15 cellular contexts compared by ENCODE assay signal in genomic region chr2:150063432-150063889, GRCh38.
A peak's percentile ranks its signal among the peaks of the same experiment; 100 is the strongest.
DNase-seq lines count a peak whose midpoint lies in the region; ATAC-seq and TF ChIP-seq lines count a peak whose summit lies in the region.
"Had no signal": no experiment of that assay in that cellular context is flagged by ENCODE, and none has a peak within 500 bp of the region (broad histone marks: within the 10 kb centered on the region; RNA-seq: fewer than 3 reads in every experiment).

No MANE protein-coding gene starts in this region.

- no peaks in the 10 kb centered on the region for H3K27me3 Mint-ChIP-seq in GM23338 (ENCODE audit: insufficient read depth, low read depth, poor library complexity)
- H3K27me3 Mint-ChIP-seq: CD4-positive, alpha-beta T cell had no signal

- H3F3A ChIP-seq in GM23338 (replicated peaks; ENCODE audit: low read depth) = no peaks in the 10 kb centered on the region

- no peak overlapping the region for H3K27ac Mint-ChIP-seq in GM23338
- H3K27ac Mint-ChIP-seq: CD4-positive, alpha-beta T cell had no signal

- H3K79me2 ChIP-seq in GM23338 (replicated peaks; ENCODE audit: insufficient read depth) = no peaks in the 10 kb centered on the region

- no peak for TF ChIP-seq CTCF in GM23338 (conservative IDR thresholded peaks at IDR 0.05; ENCODE audit: low read depth in 2 of 2)

- no peaks in the 10 kb centered on the region for H3K36me3 Mint-ChIP-seq in GM23338 (ENCODE audit: low read depth)

- ATAC-seq in GM23338 (peak; percentile 18; the same call in 2 of the 3 replicates), SK-N-SH treated with all-trans-retinoic acid at 6 μM for 48 hours (peak; percentile 89), GM21367 (IDR thresholded peaks at IDR 0.05; ENCODE audit: unreplicated experiment) (no peak), GM21723 (IDR thresholded peaks at IDR 0.05; ENCODE audit: unreplicated experiment) (no peak)
- ATAC-seq: gastroesophageal sphincter had no signal

- no peak overlapping the region for H3K4me3 Mint-ChIP-seq in GM23338
- H3K4me3 Mint-ChIP-seq: CD4-positive, alpha-beta T cell had no signal

- no peaks in the 10 kb centered on the region for H4K20me1 ChIP-seq in GM23338 (replicated peaks; ENCODE audit: insufficient read depth)

- no peaks in the 10 kb centered on the region for H3K36me3 ChIP-seq in GM23338 (ENCODE audit: insufficient read depth)
- no peaks in the 10 kb centered on the region for H3K36me3 ChIP-seq in effector memory CD4-positive, alpha-beta T cell (ENCODE audit: control insufficient read depth, insufficient read depth, low read length)
- H3K36me3 ChIP-seq: gastroesophageal sphincter, suprapubic skin had no signal

- no peaks in the 10 kb centered on the region for H3K9me3 ChIP-seq in effector memory CD4-positive, alpha-beta T cell (ENCODE audit: control insufficient read depth, low read length)
- H3K9me3 ChIP-seq: gastroesophageal sphincter, suprapubic skin had no signal

- H3K9me3 Mint-ChIP-seq in GM23338 = no peaks in the 10 kb centered on the region

- H3K27me3 ChIP-seq in GM23338 (ENCODE audit: insufficient read depth) = no peaks in the 10 kb centered on the region
- H3K27me3 ChIP-seq in effector memory CD4-positive, alpha-beta T cell (replicated peaks; ENCODE audit: control insufficient read depth, insufficient read depth, low read length, poor library complexity, severe bottlenecking) = no peaks in the 10 kb centered on the region
- H3K27me3 ChIP-seq: gastroesophageal sphincter, suprapubic skin had no signal

- H3K4me1 Mint-ChIP-seq in GM23338 = peaks cover 48% of the 10 kb centered on the region

- DNase-seq in GM23338 (ENCODE audit: low spot score) = no peak
- DNase-seq in fibroblast of gingiva (ENCODE audit: low read depth) = peak; percentile 35
- peak; percentile 57 for DNase-seq in non-pigmented ciliary epithelial cell (ENCODE audit: low read depth)
- DNase-seq in activated naive CD4-positive, alpha-beta T cell treated with anti-CD3 and anti-CD28 coated beads, Interleukin-2, amount 50 U/mL, for 16 hours = no peak
- DNase-seq in effector memory CD4-positive, alpha-beta T cell = no peak
- DNase-seq: activated naive CD4-positive, alpha-beta T cell; CD4-positive, alpha-beta T cell; MM.1S; RPMI8226; small intestine had no signal

- H3K27ac ChIP-seq in GM23338 (ENCODE audit: low read depth) = no peak overlapping the region
- no peak overlapping the region for H3K27ac ChIP-seq in effector memory CD4-positive, alpha-beta T cell (ENCODE audit: insufficient read depth, low read length, poor library complexity, severe bottlenecking)
- H3K27ac ChIP-seq: gastroesophageal sphincter, suprapubic skin had no signal

- no peaks in the 10 kb centered on the region for H3K9me2 ChIP-seq in GM23338 (ENCODE audit: insufficient read depth)

- H3K4me2 ChIP-seq in GM23338 = peak overlapping the region; percentile 37; the same call in 1 of the 2 replicates

- peaks cover 65% of the 10 kb centered on the region for H3K4me1 ChIP-seq in GM23338 (ENCODE audit: insufficient read depth)
- H3K4me1 ChIP-seq in effector memory CD4-positive, alpha-beta T cell (ENCODE audit: control insufficient read depth, insufficient read depth, low read length, poor library complexity, severe bottlenecking) = no peaks in the 10 kb centered on the region

- no peak overlapping the region for H2AFZ ChIP-seq in GM23338

- no peak overlapping the region for H3K4me3 ChIP-seq in GM23338
- no peak overlapping the region for H3K4me3 ChIP-seq in effector memory CD4-positive, alpha-beta T cell (ENCODE audit: insufficient read depth, low read depth, low read length, poor library complexity, severe bottlenecking)
- H3K4me3 ChIP-seq: gastroesophageal sphincter, suprapubic skin had no signal

TF ChIP-seq in SK-N-SH treated with all-trans-retinoic acid at 6 μM for 48 hours, 23 proteins besides CTCF, POLR2A, EP300 and RAD21:
- no peak for TF ChIP-seq BACH2 (CRISPR knock-in tag; IDR thresholded peaks at IDR 0.05; ENCODE audit: borderline replicate concordance)
- no peak for TF ChIP-seq PATZ1 (CRISPR knock-in tag; IDR thresholded peaks at IDR 0.05; ENCODE audit: borderline replicate concordance)
- TF ChIP-seq GLIS3 (CRISPR knock-in tag; IDR thresholded peaks at IDR 0.05) = no peak
- TF ChIP-seq PPARA (CRISPR knock-in tag; IDR thresholded peaks at IDR 0.05; ENCODE audit: borderline replicate concordance) = no peak
- no peak for TF ChIP-seq CREB5 (CRISPR knock-in tag; IDR thresholded peaks at IDR 0.05; ENCODE audit: low read depth)
- no peak for TF ChIP-seq ZFP30 (CRISPR knock-in tag; IDR thresholded peaks at IDR 0.05)
- TF ChIP-seq TCF4 (CRISPR knock-in tag; IDR thresholded peaks at IDR 0.05; ENCODE audit: borderline replicate concordance) = no peak
- TF ChIP-seq OSR1 (CRISPR knock-in tag; IDR thresholded peaks at IDR 0.05) = no peak
- no peak for TF ChIP-seq ARNTL (CRISPR knock-in tag; IDR thresholded peaks at IDR 0.05; ENCODE audit: borderline replicate concordance, low read depth)
- TF ChIP-seq ESRRG (CRISPR knock-in tag; IDR thresholded peaks at IDR 0.05) = no peak
- no peak for TF ChIP-seq CSRNP3 (CRISPR knock-in tag; IDR thresholded peaks at IDR 0.05)
- TF ChIP-seq ZNF565 (CRISPR knock-in tag; conservative IDR thresholded peaks at IDR 0.05; ENCODE audit: low read depth) = no peak

Comparison
In these comparisons a context has a peak if more than half of its experiments do, and no peak if none do; other contexts are left out.
1. ATAC-seq: peak in GM23338 (single experiment) and SK-N-SH treated with all-trans-retinoic acid at 6 μM for 48 hours (single experiment); none in GM21367 (single experiment) and GM21723 (single experiment).
2. DNase-seq: peak in fibroblast of gingiva (single experiment) and non-pigmented ciliary epithelial cell (single experiment); none in GM23338 (single experiment), activated naive CD4-positive, alpha-beta T cell treated with anti-CD3 and anti-CD28 coated beads, Interleukin-2, amount 50 U/mL, for 16 hours (single experiment) and effector memory CD4-positive, alpha-beta T cell (0 of 3).